Comparison of ENCODE assay signal across 15 cellular contexts in the genomic region with DNA sequence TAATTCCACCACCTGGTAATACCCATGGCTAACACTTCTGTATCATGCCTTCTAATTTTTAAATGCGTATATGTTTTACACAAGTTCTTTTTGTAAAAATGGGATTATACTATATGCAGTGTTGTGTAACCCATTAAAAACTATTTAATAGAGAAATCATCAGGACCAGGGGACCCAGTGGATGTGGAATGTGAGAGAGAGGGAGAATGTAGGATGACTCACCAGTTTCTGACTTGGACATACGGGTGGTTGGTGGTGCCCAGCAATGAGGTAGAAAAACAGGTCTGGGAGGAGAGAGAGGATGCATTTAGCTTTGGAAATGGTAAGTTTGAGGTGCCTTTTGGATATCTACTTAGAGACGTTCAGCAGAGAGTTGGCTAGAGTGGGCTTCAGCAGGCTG.
DNase-seq lines count a peak whose midpoint lies in the region; ATAC-seq, FAIRE-seq and TF ChIP-seq lines count a peak whose summit lies in the region.
"Had no signal": no experiment of that assay in that cellular context is flagged by ENCODE, and none has a peak within 500 bp of the region (broad histone marks: within the 10 kb centered on the region; RNA-seq: fewer than 3 reads in every experiment).

No MANE protein-coding gene starts in this region.

- H3K23ac ChIP-seq in trophoblast cell (ENCODE audit: low read length) = no peak overlapping the region

- no peak for TF ChIP-seq RAD21 in HCT116 (IDR thresholded peaks at IDR 0.05; ENCODE audit: low read depth)

- no peak overlapping the region for H2AFZ ChIP-seq in HCT116 (ENCODE audit: low read depth, low read length, poor library complexity, severe bottlenecking)
- H2AFZ ChIP-seq in trophoblast cell (ENCODE audit: insufficient read depth, low read length, poor library complexity) = no peak overlapping the region

- H3K9me3 Mint-ChIP-seq in stimulated activated naive CD8-positive, alpha-beta T cell treated with anti-CD3 and anti-CD28 coated beads, Interleukin-15, amount 100 ng/mL, for 72 hours = no peaks in the 10 kb centered on the region
- H3K9me3 Mint-ChIP-seq: CD8-positive, alpha-beta T cell had no signal

- no CpG with 5 or more reads among the region's 3 CpGs for WGBS in trophoblast cell (ENCODE audit: extremely low coverage, insufficient coverage, insufficient read length)

- H3K36me3 ChIP-seq in HCT116 (ENCODE audit: control insufficient read depth in 1 of 2, insufficient read depth in 2 of 2, low read length in 2 of 2) = no peaks in the 10 kb centered on the region
- H3K36me3 ChIP-seq in bronchial epithelial cell (ENCODE audit: control insufficient read depth, insufficient read depth, low read length) = no peaks in the 10 kb centered on the region
- H3K36me3 ChIP-seq in trophoblast cell (ENCODE audit: control insufficient read depth in 1 of 2, insufficient read depth in 2 of 2, low read length in 2 of 2) = no peaks in the 10 kb centered on the region
- H3K36me3 ChIP-seq: BE2C had no signal

- ATAC-seq in HCT116 = no peak
- ATAC-seq in stimulated activated naive CD8-positive, alpha-beta T cell treated with anti-CD3 and anti-CD28 coated beads, Interleukin-15, amount 100 ng/mL, for 72 hours = no peak
- ATAC-seq: CD8-positive, alpha-beta T cell had no signal

- CTCF ChIA-PET in HCT116 (lab: Charles Lee) = interaction anchor here (1.0 to 2.5 kb wide), 6 partner anchors 11 to 399 kb away, joined by 3 to 13 read pairs (median 4); no protein-coding TSS in a partner anchor

- no peak overlapping the region for H3K4ac ChIP-seq in trophoblast cell (ENCODE audit: low read depth, low read length)

- no peaks in the 10 kb centered on the region for H3K4me1 Mint-ChIP-seq in stimulated activated naive CD8-positive, alpha-beta T cell treated with anti-CD3 and anti-CD28 coated beads, Interleukin-15, amount 100 ng/mL, for 72 hours

- no peak overlapping the region for H3K27ac ChIP-seq in HCT116 (ENCODE audit: low read depth, low read length)
- H3K27ac ChIP-seq in trophoblast cell (ENCODE audit: low read depth, low read length) = peak overlapping the region; percentile 50
- H3K27ac ChIP-seq: A549, C4-2B had no signal

- RAD21 ChIA-PET in HCT116 (lab: Charles Lee; ENCODE audit: low non-redundant PET in 1 of 2, low total read pairs in 2 of 2, uncharacterized antibody in 2 of 2, unreplicated experiment in 2 of 2) = no interaction called here

- H3K14ac ChIP-seq in trophoblast cell (ENCODE audit: low read length) = no peak overlapping the region

- no peaks in the 10 kb centered on the region for H3K9me3 ChIP-seq in HCT116 (ENCODE audit: control insufficient read depth in 1 of 2, insufficient read depth in 1 of 2, low read depth in 1 of 2, low read length in 2 of 2)
- no peaks in the 10 kb centered on the region for H3K9me3 ChIP-seq in trophoblast cell (ENCODE audit: insufficient read depth, low read depth, low read length)
- H3K9me3 ChIP-seq: A549, BE2C had no signal

- no peak overlapping the region for H3K18ac ChIP-seq in trophoblast cell (ENCODE audit: low read length)

- no peak for FAIRE-seq in bronchial epithelial cell (lab: Jason Lieb, UNC)
- FAIRE-seq: A549, D721Med had no signal

- no peak overlapping the region for H2BK120ac ChIP-seq in trophoblast cell (ENCODE audit: insufficient read depth, low read length, poor library complexity)

- peaks cover 16% of the 10 kb centered on the region for H3K27me3 Mint-ChIP-seq in stimulated activated naive CD8-positive, alpha-beta T cell treated with anti-CD3 and anti-CD28 coated beads, Interleukin-15, amount 100 ng/mL, for 72 hours

- no peak overlapping the region for H2BK5ac ChIP-seq in trophoblast cell (ENCODE audit: low read depth, low read length, poor library complexity)

- no peak for TF ChIP-seq CTCF in HCT116 (IDR thresholded peaks at IDR 0.05 in 2 of 3, conservative IDR thresholded peaks at IDR 0.05 in 1 of 3; ENCODE audit: borderline replicate concordance in 1 of 3, insufficient read depth in 1 of 3, low read depth in 2 of 3, low read length in 2 of 3)
- TF ChIP-seq CTCF in bronchial epithelial cell (IDR thresholded peaks at IDR 0.05; ENCODE audit: insufficient read depth, low read length, severe bottlenecking) = no peak

- no peak for TF ChIP-seq POLR2A in HCT116 (IDR thresholded peaks at IDR 0.05; ENCODE audit: borderline replicate concordance, extremely low read depth, insufficient read depth, insufficient read length)

- H3K4me3 ChIP-seq in HCT116 (replicated peaks in 1 of 2; ENCODE audit: low read depth in 1 of 2, low read length in 2 of 2) (no peak overlapping the region), bronchial epithelial cell (ENCODE audit: low read depth, low read length) (no peak overlapping the region), trophoblast cell (ENCODE audit: low read depth, low read length) (no peak overlapping the region)
- H3K4me3 ChIP-seq: A549 had no signal

- no peak overlapping the region for H4K12ac ChIP-seq in trophoblast cell (ENCODE audit: low read depth, low read length)

- peaks cover 5 to 8% of the 10 kb centered on the region in 2 experiments; a peak in 2 of 4 replicates for H3K4me1 ChIP-seq in HCT116 (ENCODE audit: control insufficient read depth in 1 of 2, insufficient read depth in 2 of 2, low read length in 2 of 2)
- H3K4me1 ChIP-seq in trophoblast cell (ENCODE audit: control insufficient read depth in 1 of 2, insufficient read depth in 2 of 2, low read length in 2 of 2) = peaks cover 17 to 23% of the 10 kb centered on the region in 2 experiments
- H3K4me1 ChIP-seq: A549, BE2C had no signal

- H3K79me1 ChIP-seq in trophoblast cell (ENCODE audit: low read length) = peaks cover 6% of the 10 kb centered on the region

- H3K4me2 ChIP-seq in HCT116 (ENCODE audit: low read length) = peak overlapping the region; percentile 26; the same call in 1 of the 2 replicates
- no peak overlapping the region for H3K4me2 ChIP-seq in trophoblast cell (ENCODE audit: low read length)
- H3K4me2 ChIP-seq: A549 had no signal

- no peaks in the 10 kb centered on the region for H3K9me2 ChIP-seq in HCT116 (ENCODE audit: insufficient read depth)

- H3K27ac Mint-ChIP-seq in stimulated activated naive CD8-positive, alpha-beta T cell treated with anti-CD3 and anti-CD28 coated beads, Interleukin-15, amount 100 ng/mL, for 72 hours = no peak overlapping the region
- H3K27ac Mint-ChIP-seq: CD8-positive, alpha-beta T cell had no signal

- no TSS peak for BruUV-seq in HCT116 (replicated peaks; lab: Mats Ljungman, UMichigan)

- H2AK5ac ChIP-seq in trophoblast cell (ENCODE audit: low read length) = no peak overlapping the region

- H4K8ac ChIP-seq in trophoblast cell (ENCODE audit: low read depth, low read length) = no peak overlapping the region

- H3K4me3 Mint-ChIP-seq in stimulated activated naive CD8-positive, alpha-beta T cell treated with anti-CD3 and anti-CD28 coated beads, Interleukin-15, amount 100 ng/mL, for 72 hours = no peak overlapping the region
- H3K4me3 Mint-ChIP-seq: CD8-positive, alpha-beta T cell had no signal

- H3K79me2 ChIP-seq in HCT116 (ENCODE audit: insufficient read depth, low read length) (no peaks in the 10 kb centered on the region), trophoblast cell (ENCODE audit: control insufficient read depth, insufficient read depth, low read length, poor library complexity) (no peaks in the 10 kb centered on the region)

- no peak overlapping the region for H4K91ac ChIP-seq in trophoblast cell (ENCODE audit: low read depth, low read length)

- H2BK12ac ChIP-seq in trophoblast cell (ENCODE audit: low read length) = no peak overlapping the region

- H3K27me3 ChIP-seq in HCT116 (ENCODE audit: insufficient read depth, low read length) (peaks cover 10% of the 10 kb centered on the region), bronchial epithelial cell (ENCODE audit: control insufficient read depth, insufficient read depth, low read length) (no peaks in the 10 kb centered on the region), trophoblast cell (ENCODE audit: insufficient read depth, low read length) (no peaks in the 10 kb centered on the region)
- H3K27me3 ChIP-seq: BE2C had no signal

- H4K20me1 ChIP-seq in HCT116 (ENCODE audit: insufficient read depth) = no peaks in the 10 kb centered on the region

- no peak overlapping the region for H3K9ac ChIP-seq in HCT116 (ENCODE audit: low read length)
- H3K9ac ChIP-seq in trophoblast cell (ENCODE audit: low read length) = no peak overlapping the region

- POLR2A ChIA-PET in HCT116 (lab: Charles Lee) = no interaction called here

- intact Hi-C loops in HCT116 (cut with micrococcal nuclease) = no loop called here

- DNase-seq in HCT116 (ENCODE audit: low read depth, low spot score) = no peak
- DNase-seq in NCI-H226 = peak; percentile 32
- peak; percentile 13 for DNase-seq in bronchial epithelial cell (ENCODE audit: low read depth)
- DNase-seq in trophoblast cell = peak; percentile 76 to 91
- no peak for DNase-seq in stimulated activated naive CD8-positive, alpha-beta T cell treated with anti-CD3 and anti-CD28 coated beads, Interleukin-15, amount 100 ng/mL, for 72 hours
- DNase-seq in NCI-H1436 (lab: John Stamatoyannopoulos, UW) = no peak
- DNase-seq in germinal center (ENCODE audit: low spot score) = no peak
- DNase-seq: BE2C; CD8-positive, alpha-beta T cell; COR-L47; DMS79 treated with DMSO at 0.1 percent for 48 hours; GDM1 had no signal

TF ChIP-seq in HCT116, 20 proteins besides CTCF, POLR2A, EP300 and RAD21 (continues in another document):
- TF ChIP-seq SIN3A (IDR thresholded peaks at IDR 0.05; ENCODE audit: low read depth) = no peak
- no peak for TF ChIP-seq CBX3 (IDR thresholded peaks at IDR 0.05; ENCODE audit: low read depth)
- TF ChIP-seq TCF7L2 (IDR thresholded peaks at IDR 0.05; ENCODE audit: borderline replicate concordance, extremely low read depth, insufficient read depth, insufficient read length) = no peak
- TF ChIP-seq SRF (IDR thresholded peaks at IDR 0.05; ENCODE audit: low read depth) = no peak
- TF ChIP-seq YY1 (IDR thresholded peaks at IDR 0.05; ENCODE audit: extremely low read depth, insufficient replicate concordance, low read depth, low read length) = no peak
- no peak for TF ChIP-seq ELF1 (IDR thresholded peaks at IDR 0.05; ENCODE audit: borderline replicate concordance, low read depth)
- TF ChIP-seq, protein P1, sequence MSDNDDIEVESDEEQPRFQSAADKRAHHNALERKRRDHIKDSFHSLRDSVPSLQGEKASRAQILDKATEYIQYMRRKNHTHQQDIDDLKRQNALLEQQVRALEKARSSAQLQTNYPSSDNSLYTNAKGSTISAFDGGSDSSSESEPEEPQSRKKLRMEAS (IDR thresholded peaks at IDR 0.05) = no peak

Comparison
In these comparisons a context has a peak if more than half of its experiments do, and no peak if none do; other contexts are left out.
1. DNase-seq: peak in NCI-H226 (single experiment), bronchial epithelial cell (single experiment) and trophoblast cell (2 of 2); none in HCT116 (single experiment), stimulated activated naive CD8-positive, alpha-beta T cell treated with anti-CD3 and anti-CD28 coated beads, Interleukin-15, amount 100 ng/mL, for 72 hours (0 of 2), NCI-H1436 (single experiment) and germinal center (single experiment).